In genomic region chr11:66848671-66849500, GRCh38 we compare ENCODE assay signal across 3 cellular contexts.
TF ChIP-seq lines count a peak whose summit lies in the region.

No MANE protein-coding gene starts in this region.

TF ChIP-seq in SK-N-SH, 30 proteins besides CTCF, POLR2A, EP300 and RAD21:
- TF ChIP-seq POLR2AphosphoS5 (IDR thresholded peaks at IDR 0.05; ENCODE audit: low read depth, low read length) (no peak), SMC3 (IDR thresholded peaks at IDR 0.05; ENCODE audit: low read depth, low read length) (no peak), NRF1 (IDR thresholded peaks at IDR 0.05; ENCODE audit: low read depth, low read length) (no peak), FOXJ3 (CRISPR knock-in tag; IDR thresholded peaks at IDR 0.05) (no peak), USF1 (IDR thresholded peaks at IDR 0.05; ENCODE audit: borderline replicate concordance, low read depth) (no peak), EZH2phosphoT487 (IDR thresholded peaks at IDR 0.05; ENCODE audit: borderline replicate concordance, low read depth) (no peak), ELF1 (IDR thresholded peaks at IDR 0.05) (no peak), CHD2 (IDR thresholded peaks at IDR 0.05; ENCODE audit: low read length, partially characterized antibody) (no peak), TAF1 (IDR thresholded peaks at IDR 0.05; ENCODE audit: borderline replicate concordance, low read depth, low read length) (no peak), NFIC (IDR thresholded peaks at IDR 0.05; ENCODE audit: borderline replicate concordance) (no peak), FOXM1 (IDR thresholded peaks at IDR 0.05; ENCODE audit: low read depth) (no peak), YY1 (IDR thresholded peaks at IDR 0.05; ENCODE audit: low read depth) (no peak), IRF3 (IDR thresholded peaks at IDR 0.05; ENCODE audit: low read depth, low read length) (no peak), RFX5 (IDR thresholded peaks at IDR 0.05; ENCODE audit: low read length) (no peak), PBX3 (IDR thresholded peaks at IDR 0.05) (no peak), MEF2A (IDR thresholded peaks at IDR 0.05; ENCODE audit: borderline replicate concordance, low read depth) (no peak), MXI1 (IDR thresholded peaks at IDR 0.05; ENCODE audit: low read depth, low read length) (no peak), RXRA (IDR thresholded peaks at IDR 0.05; ENCODE audit: borderline replicate concordance, low read depth) (no peak), GATA2 (CRISPR knock-in tag; IDR thresholded peaks at IDR 0.05) (no peak)

TF ChIP-seq in SK-N-SH treated with all-trans-retinoic acid at 6 μM for 48 hours, 23 proteins besides CTCF, POLR2A, EP300 and RAD21:
- TF ChIP-seq TCF4 (CRISPR knock-in tag; IDR thresholded peaks at IDR 0.05; ENCODE audit: borderline replicate concordance), result no peak
- no peak for TF ChIP-seq CSDC2 (CRISPR knock-in tag; IDR thresholded peaks at IDR 0.05)
- no peak for TF ChIP-seq ZNF8 (CRISPR knock-in tag; IDR thresholded peaks at IDR 0.05)
- TF ChIP-seq ZFP3 (CRISPR knock-in tag; IDR thresholded peaks at IDR 0.05), result no peak
- no peak for TF ChIP-seq POU6F1 (CRISPR knock-in tag; IDR thresholded peaks at IDR 0.05; ENCODE audit: borderline replicate concordance, low read depth)
- no peak for TF ChIP-seq TSHZ2 (CRISPR knock-in tag; IDR thresholded peaks at IDR 0.05)
- TF ChIP-seq GLIS3 (CRISPR knock-in tag; IDR thresholded peaks at IDR 0.05), result no peak
- no peak for TF ChIP-seq ZNF565 (CRISPR knock-in tag; conservative IDR thresholded peaks at IDR 0.05; ENCODE audit: low read depth)
- no peak for TF ChIP-seq ESRRG (CRISPR knock-in tag; IDR thresholded peaks at IDR 0.05)
- no peak for TF ChIP-seq BACH2 (CRISPR knock-in tag; IDR thresholded peaks at IDR 0.05; ENCODE audit: borderline replicate concordance)
- no peak for TF ChIP-seq PPARA (CRISPR knock-in tag; IDR thresholded peaks at IDR 0.05; ENCODE audit: borderline replicate concordance)
TF ChIP-seq in SK-N-SH treated with all-trans-retinoic acid at 6 μM for 48 hours: peak in this region for 0.

TF ChIP-seq in HCT116, 20 proteins besides CTCF, POLR2A, EP300 and RAD21:
- TF ChIP-seq ELF1 (IDR thresholded peaks at IDR 0.05; ENCODE audit: borderline replicate concordance, low read depth) (no peak), ZNF274 (IDR thresholded peaks at IDR 0.05; ENCODE audit: low read depth, low read length) (no peak), ZFX (IDR thresholded peaks at IDR 0.05) (no peak), REST (IDR thresholded peaks at IDR 0.05; ENCODE audit: low read depth) (no peak), CEBPB (IDR thresholded peaks at IDR 0.05; ENCODE audit: low read depth) (no peak), MAX (IDR thresholded peaks at IDR 0.05) (no peak), ATF3 (IDR thresholded peaks at IDR 0.05) (no peak), ZBTB33 (IDR thresholded peaks at IDR 0.05; ENCODE audit: extremely low read depth, insufficient replicate concordance, low read length) (no peak), EZH2 (IDR thresholded peaks at IDR 0.05) (no peak), EZH2phosphoT487 (IDR thresholded peaks at IDR 0.05; ENCODE audit: borderline replicate concordance) (no peak), FOSL1 (IDR thresholded peaks at IDR 0.05; ENCODE audit: low read depth) (no peak)
